30 cellular contexts compared by ENCODE assay signal in genomic region chr10:21053953-21054352, GRCh38.
"Had no signal": no experiment of that assay in that cellular context is flagged by ENCODE, and none has a peak within 500 bp of the region (broad histone marks: within the 10 kb centered on the region; RNA-seq: fewer than 3 reads in every experiment).

No MANE protein-coding gene starts in this region.

- H3K27me3 ChIP-seq: ascending aorta had no signal

- H3K4me1 ChIP-seq: ascending aorta had no signal

- ATAC-seq: activated CD8-positive, alpha-beta T cell treated with anti-CD3 and anti-CD28 coated beads for 36 hours; activated naive CD4-positive, alpha-beta T cell treated with anti-CD3 and anti-CD28 coated beads, Interleukin-2, amount 50 U/mL, for 72 hours; activated T-cell treated with anti-CD3 and anti-CD28 coated beads, Interleukin-2, amount 50 U/mL, for 4 hours; activated T-cell treated with anti-CD3 and anti-CD28 coated beads, Interleukin-2, amount 50 U/mL, for 72 hours; activated T-helper 17 cell treated with anti-CD3 and anti-CD28 coated beads, Interleukin-2, amount 50 U/mL, for 72 hours had no signal

- H3K4me3 ChIP-seq: ascending aorta had no signal

- H3K27ac ChIP-seq: ascending aorta, VCaP had no signal

- FAIRE-seq: TTC549 had no signal

- H3K36me3 ChIP-seq: ascending aorta had no signal

- DNase-seq: activated B cell treated with CpG ODN at 0.5 μM for 24 hours; activated CD4-positive, alpha-beta memory T cell treated with anti-CD3 and anti-CD28 coated beads for 36 hours; activated CD4-positive, alpha-beta T cell treated with anti-CD3 and anti-CD28 coated beads for 4 hours; activated CD4-positive, alpha-beta T cell treated with anti-CD3 and anti-CD28 coated beads, Interleukin-2, amount 10 ng/mL, durations not matched to agents 24 days and 14 days; activated CD4-positive, alpha-beta T cell treated with anti-CD3 and anti-CD28 coated beads, Interleukin-2, amount 50 U/mL, for 1 hour; activated CD4-positive, alpha-beta T cell treated with anti-CD3 and anti-CD28 coated beads, Interleukin-2, amount 50 U/mL, for 4 hours; activated CD4-positive, CD25-positive, alpha-beta regulatory T cell treated with anti-CD3 and anti-CD28 coated beads, Interleukin-2, amount 50 U/mL, for 72 hours; activated CD8-positive, alpha-beta memory T cell treated with anti-CD3 and anti-CD28 coated beads, Interleukin-2, amount 50 U/mL, for 4 hours; activated CD8-positive, alpha-beta T cell treated with anti-CD3 and anti-CD28 coated beads for 36 hours; activated effector memory CD4-positive, alpha-beta T cell treated with anti-CD3 and anti-CD28 coated beads, Interleukin-2, amount 50 U/mL, for 16 hours; activated gamma-delta T cell treated with Interleukin-2 at 50 U/mL for 16 hours; activated naive CD4-positive, alpha-beta T cell; activated naive CD4-positive, alpha-beta T cell treated with anti-CD3 and anti-CD28 coated beads for 36 hours; activated naive CD4-positive, alpha-beta T cell treated with anti-CD3 and anti-CD28 coated beads, Interleukin-2, amount 50 U/mL, for 16 hours; activated naive CD8-positive, alpha-beta T cell treated with anti-CD3 and anti-CD28 coated beads for 36 hours; activated T-cell treated with anti-CD3 and anti-CD28 coated beads for 4 hours; activated T-cell treated with anti-CD3 and anti-CD28 coated beads, Interleukin-2, amount 50 U/mL, for 1 hour; activated T-cell treated with anti-CD3 and anti-CD28 coated beads, Interleukin-2, amount 50 U/mL, for 4 hours; activated T-cell treated with anti-CD3 and anti-CD28 coated beads, Interleukin-2, amount 50 U/mL, for 72 hours; amygdala; anterior cingulate cortex; central memory CD4-positive, alpha-beta T cell; T-helper 1 cell; T-helper 2 cell; T-helper 9 cell had no signal
